2 cellular contexts compared by ENCODE assay signal in the genomic region with DNA sequence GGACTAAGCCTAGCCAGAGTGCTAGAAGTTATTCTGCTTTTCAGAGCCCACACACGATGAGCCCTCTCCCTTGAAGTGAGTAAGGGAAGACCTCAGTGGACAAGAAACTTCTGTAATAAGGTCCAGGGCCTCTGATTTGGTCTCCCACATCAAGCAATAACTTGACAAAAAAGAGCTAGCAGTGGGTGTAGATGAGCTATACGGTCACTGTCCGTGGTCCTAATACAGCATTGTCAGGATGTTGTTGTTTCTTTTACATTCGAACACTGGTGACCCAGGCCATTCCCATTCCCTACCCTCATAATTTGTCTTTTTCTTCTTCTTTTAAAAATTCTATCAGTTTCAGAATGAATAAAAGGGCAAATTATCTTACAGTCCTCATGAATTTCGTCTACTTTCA.
TF ChIP-seq lines count a peak whose summit lies in the region.

No MANE protein-coding gene starts in this region.

TF ChIP-seq in HepG2, 621 proteins besides CTCF, POLR2A, EP300 and RAD21 (continued from another document):
- TF ChIP-seq, protein P1, sequence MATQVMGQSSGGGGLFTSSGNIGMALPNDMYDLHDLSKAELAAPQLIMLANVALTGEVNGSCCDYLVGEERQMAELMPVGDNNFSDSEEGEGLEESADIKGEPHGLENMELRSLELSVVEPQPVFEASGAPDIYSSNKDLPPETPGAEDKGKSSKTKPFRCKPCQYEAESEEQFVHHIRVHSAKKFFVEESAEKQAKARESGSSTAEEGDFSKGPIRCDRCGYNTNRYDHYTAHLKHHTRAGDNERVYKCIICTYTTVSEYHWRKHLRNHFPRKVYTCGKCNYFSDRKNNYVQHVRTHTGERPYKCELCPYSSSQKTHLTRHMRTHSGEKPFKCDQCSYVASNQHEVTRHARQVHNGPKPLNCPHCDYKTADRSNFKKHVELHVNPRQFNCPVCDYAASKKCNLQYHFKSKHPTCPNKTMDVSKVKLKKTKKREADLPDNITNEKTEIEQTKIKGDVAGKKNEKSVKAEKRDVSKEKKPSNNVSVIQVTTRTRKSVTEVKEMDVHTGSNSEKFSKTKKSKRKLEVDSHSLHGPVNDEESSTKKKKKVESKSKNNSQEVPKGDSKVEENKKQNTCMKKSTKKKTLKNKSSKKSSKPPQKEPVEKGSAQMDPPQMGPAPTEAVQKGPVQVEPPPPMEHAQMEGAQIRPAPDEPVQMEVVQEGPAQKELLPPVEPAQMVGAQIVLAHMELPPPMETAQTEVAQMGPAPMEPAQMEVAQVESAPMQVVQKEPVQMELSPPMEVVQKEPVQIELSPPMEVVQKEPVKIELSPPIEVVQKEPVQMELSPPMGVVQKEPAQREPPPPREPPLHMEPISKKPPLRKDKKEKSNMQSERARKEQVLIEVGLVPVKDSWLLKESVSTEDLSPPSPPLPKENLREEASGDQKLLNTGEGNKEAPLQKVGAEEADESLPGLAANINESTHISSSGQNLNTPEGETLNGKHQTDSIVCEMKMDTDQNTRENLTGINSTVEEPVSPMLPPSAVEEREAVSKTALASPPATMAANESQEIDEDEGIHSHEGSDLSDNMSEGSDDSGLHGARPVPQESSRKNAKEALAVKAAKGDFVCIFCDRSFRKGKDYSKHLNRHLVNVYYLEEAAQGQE (IDR thresholded peaks at IDR 0.05; ENCODE audit: borderline replicate concordance in 1 of 2, low read depth in 1 of 2, low read length in 2 of 2), result peak; percentile 38 to 92
- TF ChIP-seq, protein P2, sequence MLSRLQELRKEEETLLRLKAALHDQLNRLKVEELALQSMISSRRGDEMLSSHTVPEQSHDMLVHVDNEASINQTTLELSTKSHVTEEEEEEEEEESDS (CRISPR knock-in tag; IDR thresholded peaks at IDR 0.05; ENCODE audit: borderline replicate concordance), result no peak
- TF ChIP-seq SP2 (CRISPR knock-in tag; IDR thresholded peaks at IDR 0.05), result no peak
- TF ChIP-seq ZNF570 (CRISPR knock-in tag; IDR thresholded peaks at IDR 0.05; ENCODE audit: borderline replicate concordance), result no peak
- TF ChIP-seq NCOA1 (CRISPR knock-in tag; IDR thresholded peaks at IDR 0.05), result no peak
- peak; percentile 87; the same call in 1 of the 2 replicates for TF ChIP-seq MIER2 (CRISPR knock-in tag; IDR thresholded peaks at IDR 0.05)
- TF ChIP-seq RFXAP (CRISPR knock-in tag; IDR thresholded peaks at IDR 0.05; ENCODE audit: borderline replicate concordance), result no peak
- no peak for TF ChIP-seq ZNF841 (CRISPR knock-in tag; IDR thresholded peaks at IDR 0.05; ENCODE audit: borderline replicate concordance)
TF ChIP-seq in HepG2: peak in this region for 2.

TF ChIP-seq in WTC11, 78 proteins besides CTCF, POLR2A, EP300 and RAD21 (continued from another document):
- TF ChIP-seq, protein P3, sequence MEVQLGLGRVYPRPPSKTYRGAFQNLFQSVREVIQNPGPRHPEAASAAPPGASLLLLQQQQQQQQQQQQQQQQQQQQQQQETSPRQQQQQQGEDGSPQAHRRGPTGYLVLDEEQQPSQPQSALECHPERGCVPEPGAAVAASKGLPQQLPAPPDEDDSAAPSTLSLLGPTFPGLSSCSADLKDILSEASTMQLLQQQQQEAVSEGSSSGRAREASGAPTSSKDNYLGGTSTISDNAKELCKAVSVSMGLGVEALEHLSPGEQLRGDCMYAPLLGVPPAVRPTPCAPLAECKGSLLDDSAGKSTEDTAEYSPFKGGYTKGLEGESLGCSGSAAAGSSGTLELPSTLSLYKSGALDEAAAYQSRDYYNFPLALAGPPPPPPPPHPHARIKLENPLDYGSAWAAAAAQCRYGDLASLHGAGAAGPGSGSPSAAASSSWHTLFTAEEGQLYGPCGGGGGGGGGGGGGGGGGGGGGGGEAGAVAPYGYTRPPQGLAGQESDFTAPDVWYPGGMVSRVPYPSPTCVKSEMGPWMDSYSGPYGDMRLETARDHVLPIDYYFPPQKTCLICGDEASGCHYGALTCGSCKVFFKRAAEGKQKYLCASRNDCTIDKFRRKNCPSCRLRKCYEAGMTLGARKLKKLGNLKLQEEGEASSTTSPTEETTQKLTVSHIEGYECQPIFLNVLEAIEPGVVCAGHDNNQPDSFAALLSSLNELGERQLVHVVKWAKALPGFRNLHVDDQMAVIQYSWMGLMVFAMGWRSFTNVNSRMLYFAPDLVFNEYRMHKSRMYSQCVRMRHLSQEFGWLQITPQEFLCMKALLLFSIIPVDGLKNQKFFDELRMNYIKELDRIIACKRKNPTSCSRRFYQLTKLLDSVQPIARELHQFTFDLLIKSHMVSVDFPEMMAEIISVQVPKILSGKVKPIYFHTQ (CRISPR knock-in tag; IDR thresholded peaks at IDR 0.05), result no peak
- TF ChIP-seq ATF1 (CRISPR knock-in tag; IDR thresholded peaks at IDR 0.05) (no peak), ZNF263 (CRISPR knock-in tag; IDR thresholded peaks at IDR 0.05; ENCODE audit: low read depth) (no peak), JAZF1 (CRISPR knock-in tag; IDR thresholded peaks at IDR 0.05) (no peak), ZNF317 (CRISPR knock-in tag; IDR thresholded peaks at IDR 0.05; ENCODE audit: borderline replicate concordance, low read depth) (no peak), GRHL2 (CRISPR knock-in tag; IDR thresholded peaks at IDR 0.05; ENCODE audit: insufficient replicate concordance, severe bottlenecking) (no peak), TCF7 (CRISPR knock-in tag; IDR thresholded peaks at IDR 0.05; ENCODE audit: low read depth) (no peak), ZNF396 (CRISPR knock-in tag; IDR thresholded peaks at IDR 0.05; ENCODE audit: borderline replicate concordance) (no peak)
- TF ChIP-seq, protein P4, sequence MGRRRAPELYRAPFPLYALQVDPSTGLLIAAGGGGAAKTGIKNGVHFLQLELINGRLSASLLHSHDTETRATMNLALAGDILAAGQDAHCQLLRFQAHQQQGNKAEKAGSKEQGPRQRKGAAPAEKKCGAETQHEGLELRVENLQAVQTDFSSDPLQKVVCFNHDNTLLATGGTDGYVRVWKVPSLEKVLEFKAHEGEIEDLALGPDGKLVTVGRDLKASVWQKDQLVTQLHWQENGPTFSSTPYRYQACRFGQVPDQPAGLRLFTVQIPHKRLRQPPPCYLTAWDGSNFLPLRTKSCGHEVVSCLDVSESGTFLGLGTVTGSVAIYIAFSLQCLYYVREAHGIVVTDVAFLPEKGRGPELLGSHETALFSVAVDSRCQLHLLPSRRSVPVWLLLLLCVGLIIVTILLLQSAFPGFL (CRISPR knock-in tag; IDR thresholded peaks at IDR 0.05; ENCODE audit: borderline replicate concordance), result no peak
- TF ChIP-seq, protein P5, sequence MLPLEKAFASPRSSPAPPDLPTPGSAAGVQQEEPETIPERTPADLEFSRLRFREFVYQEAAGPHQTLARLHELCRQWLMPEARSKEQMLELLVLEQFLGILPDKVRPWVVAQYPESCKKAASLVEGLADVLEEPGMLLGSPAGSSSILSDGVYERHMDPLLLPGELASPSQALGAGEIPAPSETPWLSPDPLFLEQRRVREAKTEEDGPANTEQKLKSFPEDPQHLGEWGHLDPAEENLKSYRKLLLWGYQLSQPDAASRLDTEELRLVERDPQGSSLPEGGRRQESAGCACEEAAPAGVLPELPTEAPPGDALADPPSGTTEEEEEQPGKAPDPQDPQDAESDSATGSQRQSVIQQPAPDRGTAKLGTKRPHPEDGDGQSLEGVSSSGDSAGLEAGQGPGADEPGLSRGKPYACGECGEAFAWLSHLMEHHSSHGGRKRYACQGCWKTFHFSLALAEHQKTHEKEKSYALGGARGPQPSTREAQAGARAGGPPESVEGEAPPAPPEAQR (CRISPR knock-in tag; IDR thresholded peaks at IDR 0.05), result no peak
- TF ChIP-seq, protein P6, sequence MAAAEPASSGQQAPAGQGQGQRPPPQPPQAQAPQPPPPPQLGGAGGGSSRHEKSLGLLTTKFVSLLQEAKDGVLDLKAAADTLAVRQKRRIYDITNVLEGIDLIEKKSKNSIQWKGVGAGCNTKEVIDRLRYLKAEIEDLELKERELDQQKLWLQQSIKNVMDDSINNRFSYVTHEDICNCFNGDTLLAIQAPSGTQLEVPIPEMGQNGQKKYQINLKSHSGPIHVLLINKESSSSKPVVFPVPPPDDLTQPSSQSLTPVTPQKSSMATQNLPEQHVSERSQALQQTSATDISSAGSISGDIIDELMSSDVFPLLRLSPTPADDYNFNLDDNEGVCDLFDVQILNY (CRISPR knock-in tag; IDR thresholded peaks at IDR 0.05), result no peak
- TF ChIP-seq, protein P7, sequence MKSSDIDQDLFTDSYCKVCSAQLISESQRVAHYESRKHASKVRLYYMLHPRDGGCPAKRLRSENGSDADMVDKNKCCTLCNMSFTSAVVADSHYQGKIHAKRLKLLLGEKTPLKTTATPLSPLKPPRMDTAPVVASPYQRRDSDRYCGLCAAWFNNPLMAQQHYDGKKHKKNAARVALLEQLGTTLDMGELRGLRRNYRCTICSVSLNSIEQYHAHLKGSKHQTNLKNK (CRISPR knock-in tag; IDR thresholded peaks at IDR 0.05), result no peak
- TF ChIP-seq, protein P8, sequence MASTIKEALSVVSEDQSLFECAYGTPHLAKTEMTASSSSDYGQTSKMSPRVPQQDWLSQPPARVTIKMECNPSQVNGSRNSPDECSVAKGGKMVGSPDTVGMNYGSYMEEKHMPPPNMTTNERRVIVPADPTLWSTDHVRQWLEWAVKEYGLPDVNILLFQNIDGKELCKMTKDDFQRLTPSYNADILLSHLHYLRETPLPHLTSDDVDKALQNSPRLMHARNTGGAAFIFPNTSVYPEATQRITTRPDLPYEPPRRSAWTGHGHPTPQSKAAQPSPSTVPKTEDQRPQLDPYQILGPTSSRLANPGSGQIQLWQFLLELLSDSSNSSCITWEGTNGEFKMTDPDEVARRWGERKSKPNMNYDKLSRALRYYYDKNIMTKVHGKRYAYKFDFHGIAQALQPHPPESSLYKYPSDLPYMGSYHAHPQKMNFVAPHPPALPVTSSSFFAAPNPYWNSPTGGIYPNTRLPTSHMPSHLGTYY (CRISPR knock-in tag; IDR thresholded peaks at IDR 0.05), result no peak
- TF ChIP-seq, protein P9, sequence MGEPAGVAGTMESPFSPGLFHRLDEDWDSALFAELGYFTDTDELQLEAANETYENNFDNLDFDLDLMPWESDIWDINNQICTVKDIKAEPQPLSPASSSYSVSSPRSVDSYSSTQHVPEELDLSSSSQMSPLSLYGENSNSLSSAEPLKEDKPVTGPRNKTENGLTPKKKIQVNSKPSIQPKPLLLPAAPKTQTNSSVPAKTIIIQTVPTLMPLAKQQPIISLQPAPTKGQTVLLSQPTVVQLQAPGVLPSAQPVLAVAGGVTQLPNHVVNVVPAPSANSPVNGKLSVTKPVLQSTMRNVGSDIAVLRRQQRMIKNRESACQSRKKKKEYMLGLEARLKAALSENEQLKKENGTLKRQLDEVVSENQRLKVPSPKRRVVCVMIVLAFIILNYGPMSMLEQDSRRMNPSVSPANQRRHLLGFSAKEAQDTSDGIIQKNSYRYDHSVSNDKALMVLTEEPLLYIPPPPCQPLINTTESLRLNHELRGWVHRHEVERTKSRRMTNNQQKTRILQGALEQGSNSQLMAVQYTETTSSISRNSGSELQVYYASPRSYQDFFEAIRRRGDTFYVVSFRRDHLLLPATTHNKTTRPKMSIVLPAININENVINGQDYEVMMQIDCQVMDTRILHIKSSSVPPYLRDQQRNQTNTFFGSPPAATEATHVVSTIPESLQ (CRISPR knock-in tag; IDR thresholded peaks at IDR 0.05), result no peak
- TF ChIP-seq, protein P10, sequence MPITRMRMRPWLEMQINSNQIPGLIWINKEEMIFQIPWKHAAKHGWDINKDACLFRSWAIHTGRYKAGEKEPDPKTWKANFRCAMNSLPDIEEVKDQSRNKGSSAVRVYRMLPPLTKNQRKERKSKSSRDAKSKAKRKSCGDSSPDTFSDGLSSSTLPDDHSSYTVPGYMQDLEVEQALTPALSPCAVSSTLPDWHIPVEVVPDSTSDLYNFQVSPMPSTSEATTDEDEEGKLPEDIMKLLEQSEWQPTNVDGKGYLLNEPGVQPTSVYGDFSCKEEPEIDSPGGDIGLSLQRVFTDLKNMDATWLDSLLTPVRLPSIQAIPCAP (CRISPR knock-in tag; IDR thresholded peaks at IDR 0.05), result no peak
